1 cellular context compared by ENCODE assay signal in genomic region chr5:88823201-88823600, GRCh38.
TF ChIP-seq lines count a peak whose summit lies in the region.

No MANE protein-coding gene starts in this region.

TF ChIP-seq in GM12878, 131 proteins besides CTCF, POLR2A, EP300 and RAD21 (continued from another document):
- peak; percentile 6; the same call in 1 of the 2 replicates for TF ChIP-seq ATF2 (IDR thresholded peaks at IDR 0.05; ENCODE audit: low read length)
